1 cellular context compared by ENCODE assay signal in genomic region chr5:10249948-10250803, GRCh38.
TF ChIP-seq lines count a peak whose summit lies in the region.

CCT5 (plus strand) TSS chr5:10250280; CDS start chr5:10250341, 61 bp downstream.

TF ChIP-seq in HepG2, 621 proteins besides CTCF, POLR2A, EP300 and RAD21 (continued from another document and continues in another):
- peak; percentile 89 for TF ChIP-seq POLR2G (IDR thresholded peaks at IDR 0.05; ENCODE audit: low read depth, low read length)
- TF ChIP-seq SALL1 (CRISPR knock-in tag; IDR thresholded peaks at IDR 0.05), result peak; percentile 81
- no peak for TF ChIP-seq GTF3A (CRISPR knock-in tag; conservative IDR thresholded peaks at IDR 0.05)
- 0 out of 2 replicates have a peak, but pooled peaks have one; percentile 25 for TF ChIP-seq RARA (CRISPR knock-in tag; IDR thresholded peaks at IDR 0.05)
- no peak for TF ChIP-seq MTA3 (CRISPR knock-in tag; IDR thresholded peaks at IDR 0.05)
- TF ChIP-seq IRF9 (CRISPR knock-in tag; IDR thresholded peaks at IDR 0.05; ENCODE audit: borderline replicate concordance), result peak; percentile 37
- 0 out of 2 replicates have a peak, but pooled peaks have one; percentile 50 for TF ChIP-seq MYPOP (CRISPR knock-in tag; IDR thresholded peaks at IDR 0.05)
- peak; percentile 90 for TF ChIP-seq BHLHE40 (IDR thresholded peaks at IDR 0.05; ENCODE audit: low read length)
- no peak for TF ChIP-seq SETDB1 (CRISPR knock-in tag; IDR thresholded peaks at IDR 0.05; ENCODE audit: borderline replicate concordance)
- TF ChIP-seq TMF1 (CRISPR knock-in tag; IDR thresholded peaks at IDR 0.05; ENCODE audit: low read depth), result peak; percentile 61; the same call in 1 of the 2 replicates
- no peak for TF ChIP-seq ZBTB37 (CRISPR knock-in tag; IDR thresholded peaks at IDR 0.05)
- TF ChIP-seq HMGXB3 (CRISPR knock-in tag; IDR thresholded peaks at IDR 0.05; ENCODE audit: borderline replicate concordance), result peak; percentile 65
- TF ChIP-seq ZNF557 (CRISPR knock-in tag; IDR thresholded peaks at IDR 0.05), result no peak
- no peak for TF ChIP-seq ZNF720 (CRISPR knock-in tag; IDR thresholded peaks at IDR 0.05)
- no peak for TF ChIP-seq ZBTB21 (CRISPR knock-in tag; IDR thresholded peaks at IDR 0.05)
- no peak for TF ChIP-seq IKZF5 (CRISPR knock-in tag; IDR thresholded peaks at IDR 0.05)
- TF ChIP-seq HMG20B (CRISPR knock-in tag; conservative IDR thresholded peaks at IDR 0.05), result no peak
- TF ChIP-seq ZNF562 (CRISPR knock-in tag; IDR thresholded peaks at IDR 0.05; ENCODE audit: borderline replicate concordance), result no peak
- peak; percentile 16; the same call in 1 of the 2 replicates for TF ChIP-seq ZNF768 (CRISPR knock-in tag; IDR thresholded peaks at IDR 0.05)
- peak; percentile 60 for TF ChIP-seq SP2 (CRISPR knock-in tag; IDR thresholded peaks at IDR 0.05)
- no peak; the same call in 1 of the 2 replicates for TF ChIP-seq ZSCAN9 (CRISPR knock-in tag; IDR thresholded peaks at IDR 0.05; ENCODE audit: borderline replicate concordance)
- TF ChIP-seq HDAC2 (CRISPR knock-in tag; IDR thresholded peaks at IDR 0.05), result no peak
- TF ChIP-seq RERE (CRISPR knock-in tag; IDR thresholded peaks at IDR 0.05; ENCODE audit: low read depth), result peak; percentile 61; the same call in 1 of the 2 replicates
- peak; percentile 80; the same call in 1 of the 2 replicates for TF ChIP-seq ZNF441 (CRISPR knock-in tag; IDR thresholded peaks at IDR 0.05; ENCODE audit: borderline replicate concordance)
- TF ChIP-seq HNF4A (CRISPR knock-in tag; IDR thresholded peaks at IDR 0.05), result no peak
- TF ChIP-seq TOE1 (CRISPR knock-in tag; IDR thresholded peaks at IDR 0.05), result no peak; the same call in 1 of the 2 replicates
- TF ChIP-seq ISX (CRISPR knock-in tag; conservative IDR thresholded peaks at IDR 0.05), result no peak; the same call in 1 of the 2 replicates
- peak; percentile 68; the same call in 1 of the 2 replicates for TF ChIP-seq ZNF274 (CRISPR knock-in tag; IDR thresholded peaks at IDR 0.05)
- no peak; the same call in 1 of the 2 replicates for TF ChIP-seq KAT7 (CRISPR knock-in tag; IDR thresholded peaks at IDR 0.05; ENCODE audit: borderline replicate concordance)
- no peak for TF ChIP-seq USF2 (IDR thresholded peaks at IDR 0.05; ENCODE audit: low read depth, low read length)
- TF ChIP-seq USF2 (CRISPR knock-in tag; IDR thresholded peaks at IDR 0.05; ENCODE audit: borderline replicate concordance), result no peak
- no peak; the same call in 1 of the 2 replicates for TF ChIP-seq CAMTA2 (CRISPR knock-in tag; IDR thresholded peaks at IDR 0.05; ENCODE audit: borderline replicate concordance)
- no peak for TF ChIP-seq SMYD3 (CRISPR knock-in tag; IDR thresholded peaks at IDR 0.05)
- TF ChIP-seq ZNF484 (CRISPR knock-in tag; IDR thresholded peaks at IDR 0.05; ENCODE audit: borderline replicate concordance, low read depth), result no peak
- no peak for TF ChIP-seq ZBTB20 (CRISPR knock-in tag; IDR thresholded peaks at IDR 0.05; ENCODE audit: borderline replicate concordance, low read depth)
- peak; percentile 87 for TF ChIP-seq ELF1 (CRISPR knock-in tag; IDR thresholded peaks at IDR 0.05)
- no peak for TF ChIP-seq ZNF704 (CRISPR knock-in tag; IDR thresholded peaks at IDR 0.05; ENCODE audit: borderline replicate concordance)
- no peak for TF ChIP-seq CBX2 (IDR thresholded peaks at IDR 0.05; ENCODE audit: low read depth, low read length)
- no peak for TF ChIP-seq CBX2 (CRISPR knock-in tag; IDR thresholded peaks at IDR 0.05; ENCODE audit: low read depth)
- no peak for TF ChIP-seq DNMT1 (CRISPR knock-in tag; IDR thresholded peaks at IDR 0.05)
- no peak for TF ChIP-seq MED8 (CRISPR knock-in tag; IDR thresholded peaks at IDR 0.05; ENCODE audit: insufficient replicate concordance)
- TF ChIP-seq HBP1 (CRISPR knock-in tag; IDR thresholded peaks at IDR 0.05; ENCODE audit: low read depth), result peak; percentile 81; the same call in 1 of the 2 replicates
- no peak for TF ChIP-seq ZMYM3 (CRISPR knock-in tag; IDR thresholded peaks at IDR 0.05)
- 0 out of 2 replicates have a peak, but pooled peaks have one; percentile 59 for TF ChIP-seq TGIF2 (CRISPR knock-in tag; IDR thresholded peaks at IDR 0.05)
- no peak for TF ChIP-seq FOSL1 (CRISPR knock-in tag; IDR thresholded peaks at IDR 0.05; ENCODE audit: borderline replicate concordance)
